Comparison of ENCODE assay signal across 19 cellular contexts in the genomic region with DNA sequence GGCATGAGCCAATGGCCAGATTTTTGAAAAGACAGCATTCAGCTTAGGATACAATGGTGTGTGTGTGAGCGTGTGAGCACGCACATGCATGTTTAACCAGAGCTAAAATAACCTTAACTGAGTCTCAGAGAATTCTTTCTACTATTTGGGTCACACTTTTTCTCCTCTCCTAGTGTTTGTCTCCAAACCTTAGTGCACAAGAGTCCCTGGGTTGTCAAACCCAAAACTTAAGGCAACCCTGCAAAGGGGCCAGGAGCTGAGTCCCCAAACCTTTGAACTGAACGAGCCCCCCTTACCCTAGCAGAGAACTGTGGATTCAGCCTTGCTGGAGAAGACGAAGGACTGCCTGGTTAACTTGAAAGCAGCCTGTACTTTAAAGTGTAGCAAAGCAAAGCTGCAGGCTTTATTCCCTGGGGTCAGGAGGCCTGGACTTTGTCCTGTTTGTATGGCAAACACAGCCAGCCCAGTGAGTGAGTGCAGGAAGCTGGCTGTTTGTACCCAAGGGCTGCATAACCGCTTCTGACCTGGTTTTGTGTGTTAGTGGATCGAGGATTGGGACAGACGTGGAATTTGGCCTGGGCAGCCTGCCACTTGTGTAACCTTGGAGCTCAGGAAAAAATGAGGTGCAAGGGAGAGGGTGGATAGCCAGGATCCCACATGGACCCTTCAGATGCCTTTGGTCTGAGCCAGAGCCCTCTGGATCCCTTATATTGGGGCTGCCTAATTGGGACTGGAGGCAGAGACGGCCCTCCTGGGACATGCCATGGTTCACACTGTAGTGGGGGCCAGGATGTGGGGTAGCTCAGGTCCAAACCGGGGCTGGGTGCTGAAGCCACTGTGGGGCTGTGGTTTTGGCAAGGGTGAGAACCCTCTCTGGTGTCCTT. TPM values are rescaled to one million over a fixed set of nuclear protein-coding genes. Genes with fewer than 3 reads are reported as not detected.
DNase-seq lines count a peak whose midpoint lies in the region; ATAC-seq, FAIRE-seq and TF ChIP-seq lines count a peak whose summit lies in the region.
"Had no signal": no experiment of that assay in that cellular context is flagged by ENCODE, and none has a peak within 500 bp of the region (broad histone marks: within the 10 kb centered on the region; RNA-seq: fewer than 3 reads in every experiment).

No MANE protein-coding gene starts in this region.

- FAIRE-seq in kidney (lab: Jason Lieb, UNC), result no peak

- H3K27ac ChIP-seq in kidney (ENCODE audit: low read depth in 2 of 2, low read length in 2 of 2), result peak overlapping the region; percentile 25 to 59
- H3K27ac ChIP-seq: brain microvascular endothelial cell had no signal

- DNase-seq in COLO668 (lab: John Stamatoyannopoulos, UW; ENCODE audit: unreplicated experiment) (peak; percentile 60), adipocyte (ENCODE audit: low read depth) (no peak), kidney (no peak), pons (ENCODE audit: low spot score) (peak; percentile 59), omental fat pad (ENCODE audit: low spot score) (no peak), NCI-H748 treated with DMSO at 0.1 percent for 48 hours (lab: John Stamatoyannopoulos, UW) (no peak), amniotic stem cell (lab: John Stamatoyannopoulos, UW) (no peak)
- DNase-seq in activated CD4-positive, alpha-beta T cell treated with anti-CD3 and anti-CD28 coated beads, Interleukin-2, amount 50 U/mL, for 4 hours, result no peak
- DNase-seq: brain microvascular endothelial cell; glutamatergic neuron; left cardiac atrium; NCI-H1092; NCI-H345; PC-3; stimulated activated CD4-positive, alpha-beta T cell treated with anti-CD3 and anti-CD28 coated beads, Interleukin-15, amount 100 ng/mL, for 24 hours had no signal

- no peak for ATAC-seq in omental fat pad (ENCODE audit: low FRiP score)
- ATAC-seq: PC-3 had no signal

- TF ChIP-seq CTCF in kidney (IDR thresholded peaks at IDR 0.05; ENCODE audit: borderline replicate concordance, extremely low read depth, insufficient read depth) (no peak), omental fat pad (IDR thresholded peaks at IDR 0.05) (no peak)

- no peak overlapping the region for H3K4me3 ChIP-seq in adipocyte (ENCODE audit: low read length)
- H3K4me3 ChIP-seq in kidney (ENCODE audit: low read length in 2 of 2), result no peak overlapping the region

- peaks cover 25% of the 10 kb centered on the region for H3K4me1 ChIP-seq in adipocyte (ENCODE audit: control insufficient read depth, insufficient read depth, low read length)
- H3K4me1 ChIP-seq in kidney (ENCODE audit: control insufficient read depth in 1 of 2, insufficient read depth in 1 of 2, low read depth in 1 of 2, low read length in 2 of 2), result peaks cover 9 to 20% of the 10 kb centered on the region in 2 donors

- peaks cover 22% of the 10 kb centered on the region for H3K27me3 ChIP-seq in adipocyte (replicated peaks; ENCODE audit: control insufficient read depth, insufficient read depth, low read length)

- intact Hi-C loops in kidney (cut with DNase I), result no loop called here

- peak overlapping the region; percentile 10 for H3K9ac ChIP-seq in adipocyte (ENCODE audit: low read length)
- no peak overlapping the region for H3K9ac ChIP-seq in kidney (ENCODE audit: low read length in 2 of 2)

- H3K36me3 ChIP-seq in adipocyte (ENCODE audit: control insufficient read depth, insufficient read depth, low read length, severe bottlenecking) (no peaks in the 10 kb centered on the region), kidney (ENCODE audit: control insufficient read depth in 1 of 2, insufficient read depth in 2 of 2, low read length in 2 of 2) (no peaks in the 10 kb centered on the region)
- H3K36me3 ChIP-seq: brain microvascular endothelial cell had no signal

- H3K9me3 ChIP-seq in adipocyte (ENCODE audit: control insufficient read depth, low read length), result no peaks in the 10 kb centered on the region
- no peaks in the 10 kb centered on the region for H3K9me3 ChIP-seq in kidney (ENCODE audit: control insufficient read depth in 1 of 2, low read length in 2 of 2)

RNA-seq across cellular contexts. Expression of a gene that starts 6.4 kb away (rescaled TPM):
- total RNA-seq in kidney (75.6 TPM), omental fat pad (100 to 1,000 TPM in 1 of 4 donors, 10 to 100 TPM in 3; 64.8 to 119 (median 74.1) TPM)
- 95.4 TPM for polyA plus RNA-seq in kidney (ENCODE audit: insufficient read depth, low read depth, low replicate concordance)

RNA-seq across cellular contexts. Expression of a gene that starts 12.9 kb away (rescaled TPM):
- total RNA-seq in kidney (0.88 TPM), omental fat pad (under 1 TPM in 1 of 4 donors, not detected in 3; 0.19 TPM)
- 2.6 TPM for polyA plus RNA-seq in kidney (ENCODE audit: insufficient read depth, low read depth, low replicate concordance)
- total RNA-seq: osteoblast had no signal

RNA-seq across cellular contexts. Expression of a gene that starts 54.3 kb away (rescaled TPM):
- not detected for total RNA-seq in kidney
- polyA plus RNA-seq in kidney (ENCODE audit: insufficient read depth, low read depth, low replicate concordance), result not detected
- total RNA-seq in omental fat pad, result not detected
- total RNA-seq: Daoy, left cardiac atrium, osteoblast, PC-3, urinary bladder had no signal
- polyA plus RNA-seq: BJ, urinary bladder had no signal

Comparison
In these comparisons a context has a peak if more than half of its experiments do, and no peak if none do; other contexts are left out.
1. DNase-seq: peak in COLO668 (single experiment) and pons (single experiment); none in adipocyte (single experiment), kidney (single experiment), omental fat pad (single experiment), NCI-H748 treated with DMSO at 0.1 percent for 48 hours (single experiment), activated CD4-positive, alpha-beta T cell treated with anti-CD3 and anti-CD28 coated beads, Interleukin-2, amount 50 U/mL, for 4 hours (0 of 2) and amniotic stem cell (single experiment).